Comparison of ENCODE assay signal across 1 cellular context in genomic region chr19:7294571-7295212, GRCh38.
A peak's percentile ranks its signal among the peaks of the same experiment; 100 is the strongest.
TF ChIP-seq lines count a peak whose summit lies in the region.

No MANE protein-coding gene starts in this region.

TF ChIP-seq in HEK293, 187 proteins besides CTCF, POLR2A, EP300 and RAD21 (continued from another document):
- TF ChIP-seq ZBTB48 (tag by site-specific recombination; IDR thresholded peaks at IDR 0.05), result no peak; the same call in 1 of the 2 replicates
- no peak for TF ChIP-seq ZSCAN16 (tag by site-specific recombination; IDR thresholded peaks at IDR 0.05)
- TF ChIP-seq ZFHX2 (tag by site-specific recombination; conservative IDR thresholded peaks at IDR 0.05), result peak; percentile 89
- peak; percentile 90 for TF ChIP-seq ZXDB (tag by site-specific recombination; IDR thresholded peaks at IDR 0.05)
- no peak for TF ChIP-seq ZNF433 (tag by site-specific recombination; IDR thresholded peaks at IDR 0.05; ENCODE audit: low read depth)
- no peak for TF ChIP-seq ZNF184 (tag by site-specific recombination; IDR thresholded peaks at IDR 0.05)
- TF ChIP-seq ZNF37A (tag by site-specific recombination; IDR thresholded peaks at IDR 0.05), result no peak
- peak; percentile 55; the same call in 1 of the 2 replicates for TF ChIP-seq SP3 (tag by site-specific recombination; IDR thresholded peaks at IDR 0.05)
- TF ChIP-seq ELK4 (IDR thresholded peaks at IDR 0.05; ENCODE audit: borderline replicate concordance, low read depth, low read length), result no peak
- TF ChIP-seq ZNF658 (tag by site-specific recombination; IDR thresholded peaks at IDR 0.05), result no peak
- no peak for TF ChIP-seq ZNF426 (tag by site-specific recombination; IDR thresholded peaks at IDR 0.05)
- TF ChIP-seq ZNF548 (tag by site-specific recombination; IDR thresholded peaks at IDR 0.05), result no peak
- TF ChIP-seq ZFP3 (tag by site-specific recombination; IDR thresholded peaks at IDR 0.05; ENCODE audit: low read depth), result no peak
- TF ChIP-seq ZNF423 (tag by site-specific recombination; IDR thresholded peaks at IDR 0.05), result 0 out of 2 replicates have a peak, but pooled peaks have one; percentile 20
- peak; percentile 59 for TF ChIP-seq ZBTB26 (tag by site-specific recombination; optimal IDR thresholded peaks at IDR 0.05)
- no peak for TF ChIP-seq ZNF48 (tag by site-specific recombination; IDR thresholded peaks at IDR 0.05)
- no peak for TF ChIP-seq MEIS1 (CRISPR knock-in tag; IDR thresholded peaks at IDR 0.05; ENCODE audit: borderline replicate concordance)
- no peak for TF ChIP-seq HOXC10 (CRISPR knock-in tag; IDR thresholded peaks at IDR 0.05)
- TF ChIP-seq ZFP37 (tag by site-specific recombination; IDR thresholded peaks at IDR 0.05), result no peak
- no peak for TF ChIP-seq GLI2 (tag by site-specific recombination; IDR thresholded peaks at IDR 0.05; ENCODE audit: borderline replicate concordance, low read depth)
- no peak for TF ChIP-seq ZNF645 (tag by site-specific recombination; IDR thresholded peaks at IDR 0.05)
- no peak for TF ChIP-seq ZNF777 (tag by site-specific recombination; IDR thresholded peaks at IDR 0.05; ENCODE audit: borderline replicate concordance)
- TF ChIP-seq ZNF221 (tag by site-specific recombination; IDR thresholded peaks at IDR 0.05; ENCODE audit: borderline replicate concordance), result no peak
- TF ChIP-seq ZNF704 (tag by site-specific recombination; IDR thresholded peaks at IDR 0.05), result no peak
- TF ChIP-seq ZNF341 (tag by site-specific recombination; IDR thresholded peaks at IDR 0.05; ENCODE audit: low read depth), result no peak
- TF ChIP-seq GLIS1 (tag by site-specific recombination; IDR thresholded peaks at IDR 0.05), result peak; percentile 62
- no peak for TF ChIP-seq ZNF555 (tag by site-specific recombination; conservative IDR thresholded peaks at IDR 0.05)
- no peak for TF ChIP-seq OVOL3 (tag by site-specific recombination; IDR thresholded peaks at IDR 0.05)
- TF ChIP-seq ZNF560 (tag by site-specific recombination; IDR thresholded peaks at IDR 0.05; ENCODE audit: borderline replicate concordance), result no peak
- no peak for TF ChIP-seq GLI4 (tag by site-specific recombination; IDR thresholded peaks at IDR 0.05)
- TF ChIP-seq KLF7 (tag by site-specific recombination; IDR thresholded peaks at IDR 0.05; ENCODE audit: borderline replicate concordance), result no peak
- no peak for TF ChIP-seq ZNF624 (tag by site-specific recombination; IDR thresholded peaks at IDR 0.05)
- no peak for TF ChIP-seq ZNF544 (tag by site-specific recombination; IDR thresholded peaks at IDR 0.05)
- TF ChIP-seq ZBTB7A (tag by site-specific recombination; IDR thresholded peaks at IDR 0.05; ENCODE audit: low read depth), result no peak
- no peak for TF ChIP-seq ZNF514 (tag by site-specific recombination; IDR thresholded peaks at IDR 0.05)
- no peak for TF ChIP-seq ZNF112 (tag by site-specific recombination; IDR thresholded peaks at IDR 0.05)
- TF ChIP-seq ZNF654 (tag by site-specific recombination; IDR thresholded peaks at IDR 0.05; ENCODE audit: low read depth), result peak; percentile 32
- TF ChIP-seq ZFP41 (tag by site-specific recombination; IDR thresholded peaks at IDR 0.05; ENCODE audit: borderline replicate concordance), result no peak
